In genomic region chr3:122382888-122383666, GRCh38 we compare ENCODE assay signal across 8 cellular contexts. TPM values are rescaled to one million over a fixed set of nuclear protein-coding genes. Genes with fewer than 3 reads are reported as not detected.
DNase-seq lines count a peak whose midpoint lies in the region; ATAC-seq and TF ChIP-seq lines count a peak whose summit lies in the region.

Gene MIX23 (minus strand): TSS chr3:122383231. CDS start chr3:122383224, 7 bp downstream.

- H3K4me3 ChIP-seq in AG09309 (ENCODE audit: control insufficient read depth, low read depth, low read length) (peak within 1 kb of the TSS; percentile 91), left lung (peak within 1 kb of the TSS; percentile 71 to 74)

- peak; percentile 81 for TF ChIP-seq POLR2A in GM19193 (IDR thresholded peaks at IDR 0.05; ENCODE audit: extremely low read depth, insufficient read depth, insufficient read length)

- H3K9me3 ChIP-seq in left lung, result no peaks in the 10 kb centered on the region

- intact Hi-C loops in left lung (cut with DNase I), result no loop called here

- peak; percentile 33 for DNase-seq in AG09309 (ENCODE audit: low read depth)
- DNase-seq in NCI-H82 (lab: John Stamatoyannopoulos, UW), result peak; percentile 97
- peak; percentile 83 to 84 for DNase-seq in activated CD4-positive, alpha-beta T cell treated with anti-CD3 and anti-CD28 coated beads, Interleukin-2, amount 50 U/mL, for 4 hours
- peak; percentile 87 for DNase-seq in dermis blood vessel endothelial cell
- peak; percentile 86 to 94 for DNase-seq in left lung
- DNase-seq in stimulated activated CD4-positive, alpha-beta T cell treated with anti-CD3 and anti-CD28 coated beads, Interleukin-2, amount 100 ng/mL, for 48 hours, result peak; percentile 79 to 83

- TF ChIP-seq CTCF in AG09309 (IDR thresholded peaks at IDR 0.05; ENCODE audit: control insufficient read depth, insufficient read depth, low read depth, low read length, missing control alignments), result no peak
- no peak for TF ChIP-seq CTCF in left lung (IDR thresholded peaks at IDR 0.05)

- peak within 1 kb of the TSS; percentile 87 to 89 for H3K27ac ChIP-seq in left lung

- peak; percentile 40 for ATAC-seq in HG03571 (IDR thresholded peaks at IDR 0.05; ENCODE audit: unreplicated experiment)
- peak; percentile 85 for ATAC-seq in left lung

- H3K36me3 ChIP-seq in left lung, result no peaks in the 10 kb centered on the region

- H3K27me3 ChIP-seq in left lung, result no peaks in the 10 kb centered on the region

- peaks cover 3 to 36% of the 10 kb centered on the region in 2 donors for H3K4me1 ChIP-seq in left lung

RNA-seq across cellular contexts. Expression of gene MIX23, which starts in this region (rescaled TPM):
- total RNA-seq in dermis blood vessel endothelial cell (30.6 and 36.8 TPM in 2 replicates), left lung (10 to 100 TPM; 24.2 to 24.4 TPM)

Comparison
In these comparisons a context has a peak if more than half of its experiments do, and no peak if none do; other contexts are left out.
1. Peak in every context shown above with its lines: DNase-seq, ATAC-seq, H3K4me3 ChIP-seq and H3K27ac ChIP-seq.
2. DNase-seq: peak in every context shown above with its lines; median percentile 97 in NCI-H82; 90 in left lung; 87 in dermis blood vessel endothelial cell; 84 in activated CD4-positive, alpha-beta T cell treated with anti-CD3 and anti-CD28 coated beads, Interleukin-2, amount 50 U/mL, for 4 hours; 81 in stimulated activated CD4-positive, alpha-beta T cell treated with anti-CD3 and anti-CD28 coated beads, Interleukin-2, amount 100 ng/mL, for 48 hours; 33 in AG09309.